ENCODE assay signal across 10 cellular contexts in genomic region chr5:41637869-41638268, GRCh38.
DNase-seq lines count a peak whose midpoint lies in the region; ATAC-seq and TF ChIP-seq lines count a peak whose summit lies in the region.
"Had no signal": no experiment of that assay in that cellular context is flagged by ENCODE, and none has a peak within 500 bp of the region (broad histone marks: within the 10 kb centered on the region; RNA-seq: fewer than 3 reads in every experiment).

No MANE protein-coding gene starts in this region.

- H3K4me3 ChIP-seq in GM12864 (ENCODE audit: low read depth, low read length) (no peak overlapping the region), adipocyte (ENCODE audit: low read length) (no peak overlapping the region), neuronal stem cell (ENCODE audit: low read length in 2 of 2) (no peak overlapping the region), thyroid gland (replicated peaks in 1 of 3) (no peak overlapping the region)
- H3K4me3 ChIP-seq: hepatocyte, MG63 had no signal

- no peak for ATAC-seq in GM19395 (IDR thresholded peaks at IDR 0.05; ENCODE audit: unreplicated experiment)

- H3K4me2 ChIP-seq in neuronal stem cell (ENCODE audit: insufficient read depth, low read length, poor library complexity, severe bottlenecking): no peak overlapping the region
- H3K4me2 ChIP-seq: hepatocyte had no signal

- TF ChIP-seq POLR2A in thyroid gland (IDR thresholded peaks at IDR 0.05): no peak

- H2AFZ ChIP-seq in neuronal stem cell (ENCODE audit: low read length): peak overlapping the region; percentile 81
- H2AFZ ChIP-seq: hepatocyte had no signal

- H2BK12ac ChIP-seq in neuronal stem cell (ENCODE audit: low read length): no peak overlapping the region

- H3K14ac ChIP-seq in neuronal stem cell (ENCODE audit: low read length): no peak overlapping the region

- H2BK15ac ChIP-seq in neuronal stem cell (ENCODE audit: low read length): no peak overlapping the region

- H4K91ac ChIP-seq in neuronal stem cell (ENCODE audit: low read depth, low read length, poor library complexity): no peak overlapping the region

- H3K27me3 ChIP-seq in adipocyte (replicated peaks; ENCODE audit: control insufficient read depth, insufficient read depth, low read length) (no peaks in the 10 kb centered on the region), neuronal stem cell (ENCODE audit: control insufficient read depth in 3 of 3, insufficient read depth in 3 of 3, low read depth in 1 of 3, low read length in 3 of 3) (no peaks in the 10 kb centered on the region), thyroid gland (no peaks in the 10 kb centered on the region)
- H3K27me3 ChIP-seq: hepatocyte, MG63 had no signal

- in situ Hi-C loops in KBM-7 (cut with MboI; ENCODE audit: low pct_unique_long_range_greater_than_20kb, low sequenced_read_pairs): no loop called here

- no peak overlapping the region for H4K8ac ChIP-seq in neuronal stem cell (ENCODE audit: low read depth, low read length)

- no peak overlapping the region for H3K9ac ChIP-seq in adipocyte (ENCODE audit: low read length)
- H3K9ac ChIP-seq in neuronal stem cell (ENCODE audit: low read depth, low read length, poor library complexity): no peak overlapping the region

- no peak overlapping the region for H3K23ac ChIP-seq in neuronal stem cell (ENCODE audit: low read depth, low read length, poor library complexity)

- no peak overlapping the region for H2AK5ac ChIP-seq in neuronal stem cell (ENCODE audit: low read depth, low read length)

- no peak overlapping the region for H2BK5ac ChIP-seq in neuronal stem cell (ENCODE audit: low read length)

- no peak overlapping the region for H3K4ac ChIP-seq in neuronal stem cell (ENCODE audit: low read length)

- WGBS in neuronal stem cell (ENCODE audit: extremely low coverage in 2 of 2, insufficient read length in 2 of 2, insufficient replicate concordance in 1 of 2), 2 donors: no CpG with 5 or more reads among the region's 4 CpGs
- WGBS in thyroid gland, 2 donors: 81 to 86% methylated on average over 4 of the region's 4 CpGs

- H3K27ac ChIP-seq in neuronal stem cell (replicated peaks; ENCODE audit: low read length) (no peak overlapping the region), thyroid gland (no peak overlapping the region)
- H3K27ac ChIP-seq: hepatocyte had no signal

- DNase-seq in GM12864 (ENCODE audit: low read depth) (no peak), KBM-7 (peak; percentile 7), adipocyte (ENCODE audit: low read depth) (peak; percentile 16), neuronal stem cell (ENCODE audit: low spot score) (no peak), thyroid gland (no peak), cardiac septum (ENCODE audit: low spot score) (no peak)
- DNase-seq: activated effector memory CD4-positive, alpha-beta T cell treated with anti-CD3 and anti-CD28 coated beads, Interleukin-2, amount 50 U/mL, for 16 hours; MG63 had no signal

- H2BK120ac ChIP-seq in neuronal stem cell (ENCODE audit: low read depth, low read length): no peak overlapping the region

- no peaks in the 10 kb centered on the region for H3K79me1 ChIP-seq in neuronal stem cell (ENCODE audit: low read depth, low read length)

- H3K9me3 ChIP-seq in adipocyte (ENCODE audit: control insufficient read depth, low read length): no peaks in the 10 kb centered on the region
- H3K9me3 ChIP-seq in neuronal stem cell (replicated peaks in 1 of 2; ENCODE audit: control insufficient read depth in 2 of 2, insufficient read depth in 1 of 2, low read depth in 1 of 2, low read length in 2 of 2): no peaks in the 10 kb centered on the region
- H3K9me3 ChIP-seq in thyroid gland: no peaks in the 10 kb centered on the region

- intact Hi-C loops in thyroid gland (cut with DNase I) (no loop called here), cardiac septum (cut with DNase I) (no loop called here)

- no peak overlapping the region for H3K18ac ChIP-seq in neuronal stem cell (ENCODE audit: low read length)

- no peaks in the 10 kb centered on the region for H3K4me1 ChIP-seq in adipocyte (ENCODE audit: control insufficient read depth, insufficient read depth, low read length)
- no peaks in the 10 kb centered on the region for H3K4me1 ChIP-seq in neuronal stem cell (ENCODE audit: control insufficient read depth in 2 of 2, insufficient read depth in 1 of 2, low read depth in 1 of 2, low read length in 2 of 2)
- H3K4me1 ChIP-seq in thyroid gland: no peaks in the 10 kb centered on the region

- no peaks in the 10 kb centered on the region for H3K36me3 ChIP-seq in adipocyte (ENCODE audit: control insufficient read depth, insufficient read depth, low read length, severe bottlenecking)
- no peaks in the 10 kb centered on the region for H3K36me3 ChIP-seq in neuronal stem cell (replicated peaks in 1 of 2; ENCODE audit: control insufficient read depth in 2 of 2, insufficient read depth in 2 of 2, low read length in 2 of 2)
- H3K36me3 ChIP-seq in thyroid gland: no peaks in the 10 kb centered on the region
- H3K36me3 ChIP-seq: MG63 had no signal

- TF ChIP-seq CTCF in GM12864 (IDR thresholded peaks at IDR 0.05; ENCODE audit: low read depth, low read length, missing control alignments) (peak; percentile 16), thyroid gland (IDR thresholded peaks at IDR 0.05) (no peak)

Comparison
In these comparisons a context has a peak if more than half of its experiments do, and no peak if none do; other contexts are left out.
1. DNase-seq: peak in KBM-7 (single experiment) and adipocyte (single experiment); none in GM12864 (single experiment), neuronal stem cell (single experiment), thyroid gland (0 of 2) and cardiac septum (single experiment).